ENCODE assay signal across 8 cellular contexts in the genomic region with DNA sequence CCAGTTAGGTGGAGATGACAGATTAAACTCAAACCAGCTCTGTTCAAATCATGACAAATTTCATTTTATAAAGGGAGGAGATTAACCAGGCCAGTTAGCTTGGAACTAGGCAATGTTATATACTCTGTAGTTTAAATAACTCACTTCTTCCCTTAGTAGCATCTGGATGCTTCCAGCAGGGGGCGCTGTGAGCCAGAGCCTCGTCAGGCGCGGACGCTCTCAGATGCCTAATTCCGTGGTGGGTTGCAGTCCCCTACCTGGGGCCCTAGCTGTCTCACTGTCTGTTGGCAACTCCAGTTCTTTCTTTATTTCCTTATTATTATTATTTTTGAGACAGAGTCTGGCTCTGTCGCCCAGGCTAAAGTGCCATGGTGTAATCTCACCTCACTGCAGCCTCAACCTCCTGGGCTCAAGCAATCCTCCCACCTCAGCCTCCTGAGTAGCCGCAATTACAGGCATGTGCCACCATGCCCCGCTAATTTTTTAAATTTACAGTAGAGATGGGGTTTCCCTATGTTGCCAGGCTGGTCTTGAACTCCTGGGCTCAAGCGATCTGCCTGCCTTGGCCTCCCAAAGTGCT. TPM values are rescaled to one million over a fixed set of nuclear protein-coding genes. Genes with fewer than 3 reads are reported as not detected.
DNase-seq lines count a peak whose midpoint lies in the region; ATAC-seq and TF ChIP-seq lines count a peak whose summit lies in the region.

No MANE protein-coding gene starts in this region.

- H3K9ac ChIP-seq in colonic mucosa (ENCODE audit: low read depth in 2 of 2, low read length in 2 of 2): no peak overlapping the region

- intact Hi-C loops in colonic mucosa (cut with DNase I): loop anchor here (5.0 kb wide), 1 partner anchor 205 kb away; no protein-coding TSS in a partner anchor

- H3K27me3 Mint-ChIP-seq in activated CD4-positive, alpha-beta T cell treated with anti-CD3 and anti-CD28 coated beads, Interleukin-2, amount 10 ng/mL, durations not matched to agents 7 days and 5 days: peaks cover 2% of the 10 kb centered on the region

- TF ChIP-seq CTCF in colonic mucosa (IDR thresholded peaks at IDR 0.05) (peak; percentile 89), lung (IDR thresholded peaks at IDR 0.05; ENCODE audit: control extremely low read depth, extremely low read depth) (peak; percentile 81)

- DNase-seq in NCI-H524 (lab: John Stamatoyannopoulos, UW) (peak; percentile 69 to 79), NCI-H524 treated with DMSO at 0.1 percent for 48 hours (lab: John Stamatoyannopoulos, UW) (no peak), NCI-H1694 treated with DMSO at 0.1 percent for 48 hours (lab: John Stamatoyannopoulos, UW) (peak; percentile 68), colonic mucosa (peak; percentile 80), lung (ENCODE audit: low spot score) (peak; percentile 68)
- DNase-seq in activated CD4-positive, alpha-beta T cell treated with anti-CD3 and anti-CD28 coated beads, Interleukin-2, amount 10 ng/mL, durations not matched to agents 7 days and 5 days: peak; percentile 76
- peak; percentile 50 for DNase-seq in stimulated activated CD8-positive, alpha-beta memory T cell treated with anti-CD3 and anti-CD28 coated beads, Interleukin-15, amount 100 ng/mL, for 24 hours (ENCODE audit: low read depth)

- 30 to 34% methylated on average over 10 of the region's 10 CpGs for WGBS in lung, 2 donors

- no peaks in the 10 kb centered on the region for H3K27me3 ChIP-seq in colonic mucosa
- H3K27me3 ChIP-seq in lung (ENCODE audit: control insufficient read depth, insufficient read depth): no peaks in the 10 kb centered on the region

- POLR2A ChIA-PET in activated CD4-positive, alpha-beta T cell treated with anti-CD3 and anti-CD28 coated beads, Interleukin-2, amount 10 ng/mL, durations not matched to agents 7 days and 5 days (lab: Charles Lee): no interaction called here

- CTCF ChIA-PET in activated CD4-positive, alpha-beta T cell treated with anti-CD3 and anti-CD28 coated beads, Interleukin-2, amount 10 ng/mL, durations not matched to agents 7 days and 5 days (lab: Charles Lee): interaction anchor here (0.6 to 1.3 kb wide), 8 partner anchors 9 to 476 kb away, joined by 3 to 5 read pairs (median 4); no protein-coding TSS in a partner anchor

- peaks cover 1% of the 10 kb centered on the region for H3K4me1 Mint-ChIP-seq in activated CD4-positive, alpha-beta T cell treated with anti-CD3 and anti-CD28 coated beads, Interleukin-2, amount 10 ng/mL, durations not matched to agents 7 days and 5 days

- H3K36me3 ChIP-seq in colonic mucosa (no peaks in the 10 kb centered on the region), lung (ENCODE audit: control insufficient read depth in 2 of 2, insufficient read depth in 2 of 2, low read length in 2 of 2) (no peaks in the 10 kb centered on the region)

- H3K27ac ChIP-seq in colonic mucosa: no peak overlapping the region
- no peak overlapping the region for H3K27ac ChIP-seq in lung (ENCODE audit: low read depth in 1 of 2, low read length in 1 of 2)

- H3K9me3 Mint-ChIP-seq in activated CD4-positive, alpha-beta T cell treated with anti-CD3 and anti-CD28 coated beads, Interleukin-2, amount 10 ng/mL, durations not matched to agents 7 days and 5 days: no peaks in the 10 kb centered on the region

- no peak overlapping the region for H3K4me3 Mint-ChIP-seq in activated CD4-positive, alpha-beta T cell treated with anti-CD3 and anti-CD28 coated beads, Interleukin-2, amount 10 ng/mL, durations not matched to agents 7 days and 5 days

- H3K27ac Mint-ChIP-seq in activated CD4-positive, alpha-beta T cell treated with anti-CD3 and anti-CD28 coated beads, Interleukin-2, amount 10 ng/mL, durations not matched to agents 7 days and 5 days: no peak overlapping the region

- H3K4me3 ChIP-seq in colonic mucosa: no peak overlapping the region
- H3K4me3 ChIP-seq in lung: no peak overlapping the region

- H3K9me3 ChIP-seq in colonic mucosa (no peaks in the 10 kb centered on the region), lung (ENCODE audit: control insufficient read depth in 2 of 2, insufficient read depth in 1 of 2, low read length in 1 of 2) (no peaks in the 10 kb centered on the region)

- ATAC-seq in lung (ENCODE audit: insufficient read depth, low FRiP score) (no peak), GM18858 (IDR thresholded peaks at IDR 0.05; ENCODE audit: unreplicated experiment) (no peak)

- no peaks in the 10 kb centered on the region for H3K36me3 Mint-ChIP-seq in activated CD4-positive, alpha-beta T cell treated with anti-CD3 and anti-CD28 coated beads, Interleukin-2, amount 10 ng/mL, durations not matched to agents 7 days and 5 days (ENCODE audit: low read depth)

- H3K4me1 ChIP-seq in colonic mucosa: no peaks in the 10 kb centered on the region
- peaks cover 0 to 2% of the 10 kb centered on the region in 2 donors for H3K4me1 ChIP-seq in lung (ENCODE audit: control insufficient read depth in 2 of 2, insufficient read depth in 2 of 2, low read length in 2 of 2)

RNA-seq across cellular contexts. Expression of a gene that starts 17.3 kb away (rescaled TPM):
- total RNA-seq in activated CD4-positive, alpha-beta T cell treated with anti-CD3 and anti-CD28 coated beads, Interleukin-2, amount 10 ng/mL, durations not matched to agents 7 days and 5 days: not detected
- 10 to 100 TPM in 1 of 2 donors, 1 to 10 TPM in 1; 4.4 to 17.4 TPM for total RNA-seq in colonic mucosa
- 10 to 100 TPM in 1 of 2 donors, 1 to 10 TPM in 1; 6.5 to 14.8 TPM for total RNA-seq in lung
- polyA plus RNA-seq in lung: 10 to 100 TPM in 1 of 2 donors, 1 to 10 TPM in 1; 9.9 to 12.9 TPM

RNA-seq across cellular contexts. Expression of a gene that starts 37.5 kb away (rescaled TPM):
- total RNA-seq in activated CD4-positive, alpha-beta T cell treated with anti-CD3 and anti-CD28 coated beads, Interleukin-2, amount 10 ng/mL, durations not matched to agents 7 days and 5 days: not detected
- total RNA-seq in colonic mucosa: not detected
- total RNA-seq in lung: not detected
- polyA plus RNA-seq in lung: not detected

Comparison
In these comparisons a context has a peak if more than half of its experiments do, and no peak if none do; other contexts are left out.
1. RNA of a gene that starts 17.3 kb away (total RNA-seq): 4.4 to 17.4 TPM in colonic mucosa and 6.5 to 14.8 TPM in lung; not detected in activated CD4-positive, alpha-beta T cell treated with anti-CD3 and anti-CD28 coated beads, Interleukin-2, amount 10 ng/mL, durations not matched to agents 7 days and 5 days; every median in the first group is over 4 times any median in the second.